ENCODE assay signal across 11 cellular contexts in genomic region chr22:45311033-45311531, GRCh38. TPM values are rescaled to one million over a fixed set of nuclear protein-coding genes. Genes with fewer than 3 reads are reported as not detected.
A peak's percentile ranks its signal among the peaks of the same experiment; 100 is the strongest.
DNase-seq lines count a peak whose midpoint lies in the region; TF ChIP-seq lines count a peak whose summit lies in the region.
"Had no signal": no experiment of that assay in that cellular context is flagged by ENCODE, and none has a peak within 500 bp of the region (broad histone marks: within the 10 kb centered on the region; RNA-seq: fewer than 3 reads in every experiment).

No MANE protein-coding gene starts in this region.

- H3K36me3 Mint-ChIP-seq in nephron progenitor cell (ENCODE audit: low read depth) = peaks cover 9% of the 10 kb centered on the region

- peak overlapping the region; percentile 70 for H3K4me3 ChIP-seq in BE2C (ENCODE audit: low read depth, low read length)
- H3K4me3 ChIP-seq in Loucy (ENCODE audit: low read length, poor library complexity, severe bottlenecking) = peak overlapping the region; percentile 93
- H3K4me3 ChIP-seq in duodenal mucosa (ENCODE audit: low read depth in 1 of 2, low read length in 2 of 2) = peak overlapping the region; percentile 74 to 78

- no peaks in the 10 kb centered on the region for H3K9me2 ChIP-seq in Loucy (replicated peaks; ENCODE audit: low read depth, low read length)

- H4K20me1 ChIP-seq in Loucy (ENCODE audit: insufficient read depth, low read length, poor library complexity, severe bottlenecking) = peaks cover 12% of the 10 kb centered on the region

- H3K27me3 ChIP-seq in BE2C = no peaks in the 10 kb centered on the region
- H3K27me3 ChIP-seq in Loucy (ENCODE audit: insufficient read depth, low read length, poor library complexity, severe bottlenecking) = no peaks in the 10 kb centered on the region
- no peaks in the 10 kb centered on the region for H3K27me3 ChIP-seq in duodenal mucosa (ENCODE audit: control insufficient read depth in 1 of 2, insufficient read depth in 2 of 2, low read length in 2 of 2)

- no peak overlapping the region for H3K27ac Mint-ChIP-seq in nephron progenitor cell

- H3K27ac ChIP-seq in duodenal mucosa (ENCODE audit: low read depth, low read length) = no peak overlapping the region

- H3K4me1 ChIP-seq in BE2C (peaks cover 7% of the 10 kb centered on the region), Loucy (ENCODE audit: insufficient read depth, low read length, poor library complexity, severe bottlenecking) (peaks cover 36% of the 10 kb centered on the region), duodenal mucosa (ENCODE audit: control insufficient read depth in 1 of 2, insufficient read depth in 2 of 2, low read length in 2 of 2) (peaks cover 7 to 25% of the 10 kb centered on the region in 2 donors)

- peaks cover 33% of the 10 kb centered on the region for H3K4me1 Mint-ChIP-seq in nephron progenitor cell

- no peak for DNase-seq in BE2C
- no peak for DNase-seq in nephron progenitor cell
- DNase-seq in DMS 273 (lab: John Stamatoyannopoulos, UW; ENCODE audit: unreplicated experiment) = no peak
- DNase-seq in H4 (ENCODE audit: low spot score) = no peak
- no peak for DNase-seq in SW480 (ENCODE audit: low spot score)
- DNase-seq in kidney glomerular epithelial cell (lab: John Stamatoyannopoulos, UW) = no peak
- DNase-seq: activated effector memory CD4-positive, alpha-beta T cell treated with Interleukin-2 at 50 U/mL for 16 hours; stimulated activated CD4-positive, alpha-beta T cell treated with anti-CD3 and anti-CD28 coated beads, Interleukin-12 subunit alpha, Interleukin-12 subunit beta, amount 100 ng/mL, for 4 hours had no signal

- H3K36me3 ChIP-seq in BE2C = peaks cover 5% of the 10 kb centered on the region; the same call in 1 of the 2 replicates
- no peaks in the 10 kb centered on the region for H3K36me3 ChIP-seq in Loucy (ENCODE audit: insufficient read depth, low read length)
- no peaks in the 10 kb centered on the region for H3K36me3 ChIP-seq in duodenal mucosa (ENCODE audit: control insufficient read depth in 1 of 2, insufficient read depth in 2 of 2, low read length in 2 of 2)

- TF ChIP-seq CTCF in BE2C (IDR thresholded peaks at IDR 0.05; ENCODE audit: low read depth, low read length) = no peak
- no peak for TF ChIP-seq CTCF in Loucy (conservative IDR thresholded peaks at IDR 0.05; ENCODE audit: low read length)
- TF ChIP-seq CTCF in nephron progenitor cell (IDR thresholded peaks at IDR 0.05) = no peak

- H3K9me3 Mint-ChIP-seq in nephron progenitor cell = no peaks in the 10 kb centered on the region

- peaks cover 17% of the 10 kb centered on the region for H3K27me3 Mint-ChIP-seq in nephron progenitor cell (ENCODE audit: low read depth, poor library complexity)

- H3F3A ChIP-seq in Loucy (ENCODE audit: low read depth) = no peaks in the 10 kb centered on the region

- no peak overlapping the region for H2AFZ ChIP-seq in Loucy (ENCODE audit: low read length)

- H3K4me2 ChIP-seq in Loucy (ENCODE audit: low read depth, low read length, poor library complexity, severe bottlenecking) = peak overlapping the region; percentile 95

- H3K9ac ChIP-seq in Loucy (ENCODE audit: low read depth, low read length, poor library complexity, severe bottlenecking) (peak overlapping the region; percentile 95), duodenal mucosa (ENCODE audit: low read depth in 1 of 2, low read length in 2 of 2) (peak overlapping the region; percentile 74 to 78)

- H3K9me3 ChIP-seq in BE2C = no peaks in the 10 kb centered on the region
- H3K9me3 ChIP-seq in Loucy (ENCODE audit: insufficient read depth, low read depth, low read length) = no peaks in the 10 kb centered on the region
- H3K9me3 ChIP-seq in duodenal mucosa (ENCODE audit: control insufficient read depth in 1 of 2, low read length in 2 of 2) = no peaks in the 10 kb centered on the region

- H3K4me3 Mint-ChIP-seq in nephron progenitor cell = peak overlapping the region; percentile 85

- peaks cover 43% of the 10 kb centered on the region for H3K79me2 ChIP-seq in Loucy (ENCODE audit: insufficient read depth, low read length)

RNA-seq across cellular contexts. Expression of gene FAM118A, which starts 1.3 kb away (rescaled TPM):
- 50.9 TPM for polyA plus RNA-seq in BE2C (2012; ENCODE audit: insufficient read depth, insufficient read length, low read depth)
- total RNA-seq in H4 (2014; rRNA removed; shearing (Covaris generic)) = 6.5 and 9.4 TPM in 2 replicates

RNA-seq across cellular contexts. Expression of gene UPK3A, which starts 26.3 kb away (rescaled TPM):
- polyA plus RNA-seq in BE2C (2012; ENCODE audit: insufficient read depth, insufficient read length, low read depth) = not detected
- not detected in 2 replicates for total RNA-seq in H4 (2014; rRNA removed; shearing (Covaris generic))
- total RNA-seq: LHCN-M2 had no signal
